Comparison of ENCODE assay signal across 9 cellular contexts in the genomic region with DNA sequence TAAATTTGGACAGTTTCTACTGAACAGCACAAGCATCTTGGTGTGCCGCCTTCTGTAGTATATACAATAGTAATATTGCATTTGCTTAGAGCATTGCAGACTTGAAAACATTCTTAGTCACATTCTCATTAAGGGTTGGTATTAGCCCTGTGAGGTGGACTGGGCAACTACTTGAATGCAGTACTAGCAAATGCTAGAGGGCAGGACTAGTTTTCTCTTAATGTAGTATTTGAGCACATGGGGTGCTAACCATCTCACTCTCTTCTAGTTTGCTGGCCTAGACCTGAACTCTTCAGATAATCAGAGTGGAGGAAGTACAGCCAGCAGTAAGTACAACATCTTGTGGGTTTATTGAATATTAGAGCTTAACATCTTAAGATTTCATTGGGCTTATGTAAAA. TPM values are rescaled to one million over a fixed set of nuclear protein-coding genes. Genes with fewer than 3 reads are reported as not detected.
A peak's percentile ranks its signal among the peaks of the same experiment; 100 is the strongest.
DNase-seq lines count a peak whose midpoint lies in the region; ATAC-seq and TF ChIP-seq lines count a peak whose summit lies in the region.
"Had no signal": no experiment of that assay in that cellular context is flagged by ENCODE, and none has a peak within 500 bp of the region (broad histone marks: within the 10 kb centered on the region; RNA-seq: fewer than 3 reads in every experiment).

No MANE protein-coding gene starts in this region.

- peaks cover 8 to 60% (median 12%) of the 10 kb centered on the region in 3 donors for H3K36me3 Mint-ChIP-seq in naive thymus-derived CD8-positive, alpha-beta T cell

- H4K20me1 ChIP-seq in BLaER1 treated with 17β-estradiol and CSF1 and Interleukin-3, amounts not matched to agents 10 nM and 100 nM = peaks cover 72 to 88% (median 79%) of the 10 kb centered on the region in 11 experiments
- H4K20me1 ChIP-seq in KMS-11 (ENCODE audit: insufficient read depth) = peaks cover 67% of the 10 kb centered on the region

- peak overlapping the region; percentile 86 to 97 (median 92) for H3K4me3 ChIP-seq in BLaER1 treated with 17β-estradiol and CSF1 and Interleukin-3, amounts not matched to agents 10 nM and 100 nM
- H3K4me3 ChIP-seq in KMS-11 (IDR thresholded peaks at IDR 0.05; ENCODE audit: insufficient read depth, low read depth, low read length) = no peak overlapping the region
- peak overlapping the region; percentile 89 for H3K4me3 ChIP-seq in choroid plexus epithelial cell (ENCODE audit: low read depth, low read length)

- peaks cover 0 to 8% (median 0%) of the 10 kb centered on the region in 9 donors for H3K9me3 Mint-ChIP-seq in naive thymus-derived CD8-positive, alpha-beta T cell

- H3K4me1 ChIP-seq in BLaER1 treated with 17β-estradiol and CSF1 and Interleukin-3, amounts not matched to agents 10 nM and 100 nM = peaks cover 29 to 63% (median 38%) of the 10 kb centered on the region in 10 experiments
- peaks cover 31% of the 10 kb centered on the region for H3K4me1 ChIP-seq in KMS-11 (ENCODE audit: low read depth, poor library complexity, severe bottlenecking)

- peaks cover 79% of the 10 kb centered on the region for H3K79me2 ChIP-seq in KMS-11 (ENCODE audit: insufficient read depth, low read depth)

- peaks cover 51 to 69% (median 63%) of the 10 kb centered on the region in 11 experiments for H3K36me3 ChIP-seq in BLaER1 treated with 17β-estradiol and CSF1 and Interleukin-3, amounts not matched to agents 10 nM and 100 nM
- H3K36me3 ChIP-seq in KMS-11 (ENCODE audit: insufficient read depth) = no peaks in the 10 kb centered on the region; the same call in 1 of the 2 replicates

- H3K9me3 ChIP-seq in BLaER1 treated with 17β-estradiol and CSF1 and Interleukin-3, amounts not matched to agents 10 nM and 100 nM (replicated peaks in 1 of 11) = no peaks in the 10 kb centered on the region

- peaks cover 0 to 10% (median 9%) of the 10 kb centered on the region in 11 experiments; a peak in 19 of 22 replicates for H3K27me3 ChIP-seq in BLaER1 treated with 17β-estradiol and CSF1 and Interleukin-3, amounts not matched to agents 10 nM and 100 nM
- no peaks in the 10 kb centered on the region for H3K27me3 ChIP-seq in KMS-11 (ENCODE audit: insufficient read depth, low read depth)

- H3K4me1 Mint-ChIP-seq in naive thymus-derived CD8-positive, alpha-beta T cell = peaks cover 8 to 57% (median 33%) of the 10 kb centered on the region in 4 donors

- POLR2A ChIA-PET in naive thymus-derived CD8-positive, alpha-beta T cell (lab: Charles Lee) = interaction anchor here (0.8 kb wide), 1 partner anchor 10 kb away, joined by 3 read pairs; no protein-coding TSS in a partner anchor

- no peak overlapping the region for H3K27ac ChIP-seq in BLaER1 treated with 17β-estradiol and CSF1 and Interleukin-3, amounts not matched to agents 10 nM and 100 nM
- no peak overlapping the region for H3K27ac ChIP-seq in KMS-11

- no peak for ATAC-seq in naive thymus-derived CD8-positive, alpha-beta T cell

- peak overlapping the region; percentile 53 to 100 (median 100) for H3K27ac Mint-ChIP-seq in naive thymus-derived CD8-positive, alpha-beta T cell

- peak overlapping the region; percentile 90 to 99 (median 97) for H3K4me3 Mint-ChIP-seq in naive thymus-derived CD8-positive, alpha-beta T cell

- peak overlapping the region; percentile 71 to 99 (median 90) for H3K4me2 ChIP-seq in BLaER1 treated with 17β-estradiol and CSF1 and Interleukin-3, amounts not matched to agents 10 nM and 100 nM
- H3K4me2 ChIP-seq in KMS-11 = peak overlapping the region; percentile 100

- H3K27me3 Mint-ChIP-seq in naive thymus-derived CD8-positive, alpha-beta T cell = peaks cover 0 to 5% (median 0%) of the 10 kb centered on the region in 5 donors

- TF ChIP-seq CTCF in KMS-11 (conservative IDR thresholded peaks at IDR 0.05; ENCODE audit: low read depth, low read length) (no peak), choroid plexus epithelial cell (conservative IDR thresholded peaks at IDR 0.05; ENCODE audit: low read depth, low read length) (no peak)

- DNase-seq in choroid plexus epithelial cell (ENCODE audit: low read depth) = peak; percentile 16
- no peak for DNase-seq in naive thymus-derived CD8-positive, alpha-beta T cell
- DNase-seq in NCI-H187 treated with DMSO at 0.1 percent for 48 hours (lab: John Stamatoyannopoulos, UW) = no peak
- no peak for DNase-seq in retina
- DNase-seq in NCI-H446 (lab: John Stamatoyannopoulos, UW) = no peak
- no peak for DNase-seq in effector CD4-positive, alpha-beta T cell
- DNase-seq: activated CD4-positive, alpha-beta T cell treated with anti-CD3 and anti-CD28 coated beads, Interleukin-2, amount 50 U/mL, for 1 hour had no signal

- peak overlapping the region in 8 of 11 experiments; percentile 8 to 100 (median 98); a peak in 12 of 22 replicates for H3K9ac ChIP-seq in BLaER1 treated with 17β-estradiol and CSF1 and Interleukin-3, amounts not matched to agents 10 nM and 100 nM
- no peak overlapping the region for H3K9ac ChIP-seq in KMS-11

- no peak overlapping the region for H2AFZ ChIP-seq in KMS-11 (ENCODE audit: low read depth)

RNA-seq across cellular contexts. Expression of a gene that starts 3.2 kb away (rescaled TPM):
- total RNA-seq in naive thymus-derived CD8-positive, alpha-beta T cell = 100 to 1,000 TPM; 340 to 373 TPM
- 100 to 1,000 TPM; 181 to 272 (median 215) TPM for polyA plus RNA-seq in naive thymus-derived CD8-positive, alpha-beta T cell
